7 cellular contexts compared by ENCODE assay signal in the genomic region with DNA sequence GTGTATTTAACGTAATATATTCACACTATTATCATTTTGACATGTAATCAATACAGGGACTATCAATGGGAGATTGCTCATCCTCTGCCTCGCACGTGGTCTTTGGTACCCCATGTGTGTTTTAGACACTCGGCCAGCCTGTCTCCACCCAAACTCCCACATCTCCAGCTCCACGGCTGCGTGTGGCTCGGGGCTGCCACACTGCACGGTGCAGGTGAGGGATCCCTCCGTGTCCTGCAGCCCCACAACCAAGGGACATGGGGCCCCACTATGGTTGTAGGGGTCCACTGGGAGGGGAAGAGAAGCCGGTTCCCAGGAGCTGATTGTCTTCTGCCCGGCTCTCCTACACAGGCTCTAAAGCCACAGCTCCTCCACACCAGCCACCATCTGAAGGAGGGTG.
"Had no signal": no experiment of that assay in that cellular context is flagged by ENCODE, and none has a peak within 500 bp of the region (broad histone marks: within the 10 kb centered on the region; RNA-seq: fewer than 3 reads in every experiment).

No MANE protein-coding gene starts in this region.

- ATAC-seq: K562 had no signal

- FAIRE-seq: HTR-8/SVneo, K562 had no signal

- H3K27ac ChIP-seq: HL-60, KMS-11 had no signal

- DNase-seq: IMR-90, KBM-7, KG1 had no signal

- H3K4me3 ChIP-seq: K562 had no signal

- H3K9ac ChIP-seq: KMS-11 had no signal

- H3K4me2 ChIP-seq: KMS-11 had no signal
